In genomic region chr11:72971611-72972010, GRCh38 we compare ENCODE assay signal across 16 cellular contexts.
"Had no signal": no experiment of that assay in that cellular context is flagged by ENCODE, and none has a peak within 500 bp of the region (broad histone marks: within the 10 kb centered on the region; RNA-seq: fewer than 3 reads in every experiment).

No MANE protein-coding gene starts in this region.

- FAIRE-seq: TTC549 had no signal

- H3K4me1 Mint-ChIP-seq: WTC11 had no signal

- H3K27ac Mint-ChIP-seq: WTC11 had no signal

- H3K9me3 Mint-ChIP-seq: effector memory CD8-positive, alpha-beta T cell had no signal

- H3K27me3 Mint-ChIP-seq: effector memory CD8-positive, alpha-beta T cell had no signal

- H3K4me1 ChIP-seq: breast epithelium, parathyroid adenoma, uterus had no signal

- H3K9ac ChIP-seq: parathyroid adenoma had no signal

- H3K4me3 Mint-ChIP-seq: WTC11 had no signal

- ATAC-seq: effector memory CD8-positive, alpha-beta T cell; WTC11 had no signal

- H3K4me3 ChIP-seq: breast epithelium, tibial artery, uterus had no signal

- DNase-seq: activated CD4-positive, alpha-beta T cell treated with anti-CD3 and anti-CD28 coated beads, Interleukin-2, amount 50 U/mL, for 1 hour; activated CD8-positive, alpha-beta memory T cell treated with anti-CD3 and anti-CD28 coated beads for 24 hours; activated naive CD4-positive, alpha-beta T cell; aorta; dermis blood vessel endothelial cell; effector memory CD8-positive, alpha-beta T cell; foreskin melanocyte; kidney glomerular epithelial cell; stimulated activated CD4-positive, alpha-beta T cell treated with anti-CD3 and anti-CD28 coated beads, Interleukin-2, amount 100 ng/mL, for 48 hours; stimulated activated naive CD4-positive, alpha-beta T cell; tibial artery; uterus had no signal

- H3K36me3 ChIP-seq: breast epithelium, uterus had no signal

- H3K79me2 ChIP-seq: parathyroid adenoma had no signal

- H3K27ac ChIP-seq: breast epithelium, parathyroid adenoma, tibial artery, uterus had no signal

- H2AFZ ChIP-seq: parathyroid adenoma had no signal

- H3K27me3 ChIP-seq: breast epithelium, tibial artery, uterus had no signal

- H3K9me3 ChIP-seq: tibial artery, uterus had no signal
